In the genomic region with DNA sequence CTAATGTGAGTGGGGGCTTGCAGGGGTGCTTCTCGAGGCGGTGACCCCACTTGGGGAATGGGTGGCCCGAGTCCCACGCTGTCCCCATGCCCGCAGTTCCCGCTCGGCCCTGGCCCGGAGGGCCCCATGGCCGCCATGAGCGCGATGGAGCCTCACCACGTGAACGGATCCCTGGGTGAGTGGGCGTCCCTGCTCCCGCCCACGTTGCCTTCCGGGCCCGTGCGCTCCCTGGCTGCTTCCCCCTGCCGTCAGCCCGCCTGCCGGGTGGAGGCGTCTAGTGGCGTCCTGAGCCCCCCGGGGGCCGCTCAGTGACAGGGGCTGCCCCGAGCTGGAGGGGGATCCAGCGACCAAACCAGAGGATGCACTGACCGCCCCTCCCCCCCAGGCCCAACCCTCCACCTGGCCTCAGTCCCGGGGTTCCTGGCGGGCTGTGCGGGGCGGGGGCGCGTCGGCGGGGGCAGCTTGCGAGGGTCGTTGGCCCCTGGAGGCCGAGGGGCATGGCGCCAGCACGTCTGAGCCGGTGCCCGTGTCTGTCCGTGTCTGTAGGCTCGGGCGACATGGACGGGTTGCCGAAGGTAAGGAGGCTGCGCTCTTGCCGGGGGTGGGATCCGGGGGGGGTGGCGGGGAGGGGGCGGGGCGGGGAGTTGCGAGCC, we compare ENCODE assay signal across 8 cellular contexts. TPM values are rescaled to one million over a fixed set of nuclear protein-coding genes. Genes with fewer than 3 reads are reported as not detected.
DNase-seq lines count a peak whose midpoint lies in the region; ATAC-seq and TF ChIP-seq lines count a peak whose summit lies in the region.

No MANE protein-coding gene starts in this region.

- no peaks in the 10 kb centered on the region for H3K9me3 ChIP-seq in CD4-positive, alpha-beta T cell (ENCODE audit: control insufficient read depth, low read length)
- no peaks in the 10 kb centered on the region for H3K9me3 ChIP-seq in HUES64 (ENCODE audit: insufficient read depth, low read depth, low read length)

- H3K36me3 Mint-ChIP-seq in CD4-positive, alpha-beta T cell (ENCODE audit: low read depth) = no peaks in the 10 kb centered on the region
- H3K36me3 Mint-ChIP-seq in naive thymus-derived CD8-positive, alpha-beta T cell = no peaks in the 10 kb centered on the region

- CTCF ChIA-PET in CD4-positive, alpha-beta T cell (lab: Charles Lee) = no interaction called here

- 7% methylated on average over 48 of the region's 56 CpGs for WGBS in HUES64

- TF ChIP-seq CTCF in CD4-positive, alpha-beta T cell (IDR thresholded peaks at IDR 0.05) = no peak

- DNase-seq in CD4-positive, alpha-beta T cell = peak in 3 of 10 experiments; percentile 36 to 40 (median 36)
- DNase-seq in dermis blood vessel endothelial cell (peak; percentile 52), NCI-H1417 treated with DMSO at 0.1 percent for 48 hours (lab: John Stamatoyannopoulos, UW) (no peak), kidney glomerular epithelial cell (lab: John Stamatoyannopoulos, UW) (no peak), HCEC 1CT (no peak)
- DNase-seq in naive thymus-derived CD8-positive, alpha-beta T cell = peak in 7 of 10 donors; percentile 47 to 81 (median 59)

- peak overlapping the region; percentile 56 for H3K4me3 ChIP-seq in HUES64 (ENCODE audit: low read length)

- H3K27me3 Mint-ChIP-seq in CD4-positive, alpha-beta T cell = no peaks in the 10 kb centered on the region
- H3K27me3 Mint-ChIP-seq in naive thymus-derived CD8-positive, alpha-beta T cell = no peaks in the 10 kb centered on the region

- POLR2A ChIA-PET in CD4-positive, alpha-beta T cell (lab: Charles Lee) = no interaction called here
- POLR2A ChIA-PET in naive thymus-derived CD8-positive, alpha-beta T cell (lab: Charles Lee) = interaction anchor here (0.6 to 3.0 kb wide), 4 partner anchors 9 to 152 kb away, joined by 3 to 16 read pairs (median 6); a partner anchor contains a TSS

- peak overlapping the region; percentile 77 for H3K4me3 Mint-ChIP-seq in CD4-positive, alpha-beta T cell
- peak overlapping the region; percentile 24 to 87 (median 72) for H3K4me3 Mint-ChIP-seq in naive thymus-derived CD8-positive, alpha-beta T cell

- H3K9me3 Mint-ChIP-seq in CD4-positive, alpha-beta T cell = no peaks in the 10 kb centered on the region
- no peaks in the 10 kb centered on the region for H3K9me3 Mint-ChIP-seq in naive thymus-derived CD8-positive, alpha-beta T cell

- H3K27ac ChIP-seq in CD4-positive, alpha-beta T cell (ENCODE audit: low read depth, low read length) = no peak overlapping the region
- peak overlapping the region; percentile 68 for H3K27ac ChIP-seq in HUES64 (ENCODE audit: low read depth, low read length)

- H3K27me3 ChIP-seq in CD4-positive, alpha-beta T cell (ENCODE audit: control insufficient read depth, insufficient read depth, low read length) = no peaks in the 10 kb centered on the region
- no peaks in the 10 kb centered on the region for H3K27me3 ChIP-seq in HUES64 (ENCODE audit: insufficient read depth, low read length)

- peaks cover 28% of the 10 kb centered on the region for H3K4me1 ChIP-seq in HUES64 (ENCODE audit: insufficient read depth, low read length)

- peaks cover 29% of the 10 kb centered on the region for H3K4me1 Mint-ChIP-seq in CD4-positive, alpha-beta T cell (ENCODE audit: low read depth)
- peaks cover 6 to 39% (median 28%) of the 10 kb centered on the region in 4 donors for H3K4me1 Mint-ChIP-seq in naive thymus-derived CD8-positive, alpha-beta T cell

- intact Hi-C loops in CD4-positive, alpha-beta T cell (cut with DNase I, micrococcal nuclease) = no loop called here

- peak; percentile 26 for ATAC-seq in CD4-positive, alpha-beta T cell (ENCODE audit: poor library complexity)
- ATAC-seq in naive thymus-derived CD8-positive, alpha-beta T cell = peak; percentile 9 to 23
- no peak for ATAC-seq in GM19452 (IDR thresholded peaks at IDR 0.05; ENCODE audit: unreplicated experiment)

- H3K27ac Mint-ChIP-seq in CD4-positive, alpha-beta T cell = no peak overlapping the region
- peak overlapping the region in 4 of 10 donors; percentile 29 to 82 (median 61) for H3K27ac Mint-ChIP-seq in naive thymus-derived CD8-positive, alpha-beta T cell

- H3K36me3 ChIP-seq in HUES64 (ENCODE audit: insufficient read depth, low read length) = peaks cover 20% of the 10 kb centered on the region

- H3K9ac ChIP-seq in HUES64 (ENCODE audit: low read depth, low read length) = peak overlapping the region; percentile 82

RNA-seq across cellular contexts. Expression of a gene that starts 4.8 kb away (rescaled TPM):
- 10 to 100 TPM; 34.1 to 41.3 TPM for total RNA-seq in CD4-positive, alpha-beta T cell
- 136 TPM for polyA plus RNA-seq in HUES64 (2013, experiment 1 of 2)
- polyA plus RNA-seq in HUES64 (2013, experiment 2 of 2) = 178 TPM
- total RNA-seq in dermis blood vessel endothelial cell = 35.4 and 69.7 TPM in 2 replicates
- total RNA-seq in naive thymus-derived CD8-positive, alpha-beta T cell = 10 to 100 TPM; 62.5 to 63.7 TPM
- polyA plus RNA-seq in naive thymus-derived CD8-positive, alpha-beta T cell = 10 to 100 TPM; 28.3 to 53.2 (median 40.4) TPM

RNA-seq across cellular contexts. Expression of a gene that starts 14.0 kb away (rescaled TPM):
- total RNA-seq in CD4-positive, alpha-beta T cell = 10 to 100 TPM; 44.0 to 50.9 TPM
- polyA plus RNA-seq in HUES64 (2013, experiment 1 of 2) = 35.2 TPM
- 53.3 TPM for polyA plus RNA-seq in HUES64 (2013, experiment 2 of 2)
- total RNA-seq in dermis blood vessel endothelial cell = 88.8 and 96.7 TPM in 2 replicates
- 10 to 100 TPM; 41.3 to 45.4 TPM for total RNA-seq in naive thymus-derived CD8-positive, alpha-beta T cell
- polyA plus RNA-seq in naive thymus-derived CD8-positive, alpha-beta T cell = 10 to 100 TPM; 48.1 to 78.8 (median 61.1) TPM

RNA-seq across cellular contexts. Expression of a gene that starts 35.7 kb away (rescaled TPM):
- under 1 TPM; 0.82 to 0.92 TPM for total RNA-seq in CD4-positive, alpha-beta T cell
- polyA plus RNA-seq in HUES64 (2013, experiment 1 of 2) = 0.10 TPM
- not detected for polyA plus RNA-seq in HUES64 (2013, experiment 2 of 2)
- total RNA-seq in dermis blood vessel endothelial cell = not detected in 2 replicates
- under 1 TPM; 0.16 to 0.39 TPM for total RNA-seq in naive thymus-derived CD8-positive, alpha-beta T cell
- polyA plus RNA-seq in naive thymus-derived CD8-positive, alpha-beta T cell = under 1 TPM in 2 of 3 donors, not detected in 1; 0.13 to 0.26 TPM

RNA-seq across cellular contexts. Expression of a gene that starts 47.2 kb away (rescaled TPM):
- not detected for total RNA-seq in CD4-positive, alpha-beta T cell
- polyA plus RNA-seq in HUES64 (2013, experiment 1 of 2) = 3.7 TPM
- 4.2 TPM for polyA plus RNA-seq in HUES64 (2013, experiment 2 of 2)
- total RNA-seq in dermis blood vessel endothelial cell = 106 and 152 TPM in 2 replicates
- not detected for total RNA-seq in naive thymus-derived CD8-positive, alpha-beta T cell
- polyA plus RNA-seq in naive thymus-derived CD8-positive, alpha-beta T cell = not detected

Comparison
In these comparisons a context has a peak if more than half of its experiments do, and no peak if none do; other contexts are left out.
1. DNase-seq: peak in dermis blood vessel endothelial cell (single experiment) and naive thymus-derived CD8-positive, alpha-beta T cell (7 of 10); none in NCI-H1417 treated with DMSO at 0.1 percent for 48 hours (single experiment), kidney glomerular epithelial cell (single experiment) and HCEC 1CT (single experiment).